In the genomic region with DNA sequence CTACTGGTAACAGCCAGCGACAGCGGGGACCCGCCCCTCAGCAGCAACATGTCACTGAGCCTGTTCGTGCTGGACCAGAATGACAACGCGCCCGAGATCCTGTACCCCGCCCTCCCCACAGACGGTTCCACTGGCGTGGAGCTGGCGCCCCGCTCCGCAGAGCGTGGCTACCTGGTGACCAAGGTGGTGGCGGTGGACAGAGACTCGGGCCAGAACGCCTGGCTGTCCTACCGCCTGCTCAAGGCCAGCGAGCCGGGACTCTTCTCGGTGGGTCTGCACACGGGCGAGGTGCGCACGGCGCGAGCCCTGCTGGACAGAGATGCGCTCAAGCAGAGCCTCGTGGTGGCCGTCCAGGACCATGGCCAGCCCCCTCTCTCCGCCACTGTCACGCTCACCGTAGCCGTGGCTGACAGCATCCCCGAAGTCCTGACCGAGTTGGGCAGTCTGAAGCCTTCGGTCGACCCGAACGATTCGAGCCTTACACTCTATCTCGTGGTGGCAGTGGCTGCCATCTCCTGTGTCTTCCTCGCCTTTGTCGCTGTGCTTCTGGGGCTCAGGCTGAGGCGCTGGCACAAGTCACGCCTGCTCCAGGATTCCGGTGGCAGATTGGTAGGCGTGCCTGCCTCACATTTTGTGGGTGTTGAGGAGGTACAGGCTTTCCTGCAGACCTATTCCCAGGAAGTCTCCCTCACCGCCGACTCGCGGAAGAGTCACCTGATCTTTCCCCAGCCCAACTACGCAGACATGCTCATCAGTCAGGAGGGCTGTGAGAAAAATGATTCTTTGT, we compare ENCODE assay signal across 9 cellular contexts. TPM values are rescaled to one million over a fixed set of nuclear protein-coding genes. Genes with fewer than 3 reads are reported as not detected.
DNase-seq lines count a peak whose midpoint lies in the region; ATAC-seq and TF ChIP-seq lines count a peak whose summit lies in the region.
"Not testable (repeated sequence)": the region's sequence is repeated elsewhere in the genome, so short reads cannot be mapped to it uniquely, and the experiment has no call there.
"Had no signal": no experiment of that assay in that cellular context is flagged by ENCODE, and none has a peak within 500 bp of the region (broad histone marks: within the 10 kb centered on the region; RNA-seq: fewer than 3 reads in every experiment).

No MANE protein-coding gene starts in this region.

- peak overlapping the region; percentile 57 for H3K18ac ChIP-seq in neuronal stem cell (ENCODE audit: low read length)

- H3K4me1 ChIP-seq in HEK293 (ENCODE audit: control insufficient read depth, insufficient read depth, low read length); neuronal stem cell (ENCODE audit: control insufficient read depth in 2 of 2, insufficient read depth in 1 of 2, low read depth in 1 of 2, low read length in 2 of 2): not testable (repeated sequence)

- H3K27me3 ChIP-seq in neuronal stem cell (ENCODE audit: control insufficient read depth in 3 of 3, insufficient read depth in 3 of 3, low read depth in 1 of 3, low read length in 3 of 3) = not testable (repeated sequence)

- not testable (repeated sequence) for H3K79me1 ChIP-seq in neuronal stem cell (ENCODE audit: low read depth, low read length)

- not testable (repeated sequence) for H3K27ac ChIP-seq in HEK293 (ENCODE audit: extremely low read depth, low read depth, low read length); neuronal stem cell (replicated peaks; ENCODE audit: low read length)

- not testable (repeated sequence) for TF ChIP-seq CTCF in HEK293 (tag by site-specific recombination; IDR thresholded peaks at IDR 0.05); endothelial cell (IDR thresholded peaks at IDR 0.05; ENCODE audit: unreplicated experiment); progenitor cell of endocrine pancreas (IDR thresholded peaks at IDR 0.05; ENCODE audit: unreplicated experiment)

- H3K4me1 Mint-ChIP-seq in T-helper 17 cell; endothelial cell (ENCODE audit: unreplicated experiment); progenitor cell of endocrine pancreas (ENCODE audit: low read depth): not testable (repeated sequence)

- not testable (repeated sequence) for H3K14ac ChIP-seq in neuronal stem cell (ENCODE audit: low read length)

- H3K9ac ChIP-seq in neuronal stem cell (ENCODE audit: low read depth, low read length, poor library complexity) = not testable (repeated sequence)

- not testable (repeated sequence) for H2BK12ac ChIP-seq in neuronal stem cell (ENCODE audit: low read length)

- H3K23ac ChIP-seq in neuronal stem cell (ENCODE audit: low read depth, low read length, poor library complexity) = not testable (repeated sequence)

- no CpG with 5 or more reads among the region's 53 CpGs for WGBS in neuronal stem cell (ENCODE audit: extremely low coverage in 2 of 2, insufficient read length in 2 of 2, insufficient replicate concordance in 1 of 2), 2 donors

- H3K9me3 ChIP-seq in HEK293 (ENCODE audit: control insufficient read depth, insufficient read depth, low read depth, low read length); T-helper 17 cell (ENCODE audit: control insufficient read depth, low read length, poor library complexity, severe bottlenecking): not testable (repeated sequence)
- peaks cover 37 to 82% of the 10 kb centered on the region in 2 donors for H3K9me3 ChIP-seq in neuronal stem cell (replicated peaks in 1 of 2; ENCODE audit: control insufficient read depth in 2 of 2, insufficient read depth in 1 of 2, low read depth in 1 of 2, low read length in 2 of 2)

- not testable (repeated sequence) for H4K91ac ChIP-seq in neuronal stem cell (ENCODE audit: low read depth, low read length, poor library complexity)

- CTCF ChIA-PET in HEK293 (lab: Yijun Ruan, JAX) = interaction anchor here (1.0 to 4.2 kb wide), 5 partner anchors 8 to 169 kb away, joined by 6 to 57 read pairs (median 12); a partner anchor contains a TSS

- H2BK5ac ChIP-seq in neuronal stem cell (ENCODE audit: low read length) = peak overlapping the region; percentile 44

- not testable (repeated sequence) for H3K36me3 ChIP-seq in HEK293 (ENCODE audit: control insufficient read depth in 2 of 2, insufficient read depth in 1 of 2, low read length in 2 of 2)
- peaks cover 14 to 26% of the 10 kb centered on the region in 2 donors for H3K36me3 ChIP-seq in neuronal stem cell (replicated peaks in 1 of 2; ENCODE audit: control insufficient read depth in 2 of 2, insufficient read depth in 2 of 2, low read length in 2 of 2)

- H4K8ac ChIP-seq in neuronal stem cell (ENCODE audit: low read depth, low read length) = not testable (repeated sequence)

- not testable (repeated sequence) for H3K4ac ChIP-seq in neuronal stem cell (ENCODE audit: low read length)

- not testable (repeated sequence) for H3K4me3 Mint-ChIP-seq in T-helper 17 cell; progenitor cell of endocrine pancreas (ENCODE audit: low read depth)
- H3K4me3 Mint-ChIP-seq in endothelial cell (ENCODE audit: unreplicated experiment) = peak overlapping the region; percentile 56

- DNase-seq in T-helper 17 cell; endothelial cell (ENCODE audit: low spot score); neuronal stem cell (ENCODE audit: low spot score); progenitor cell of endocrine pancreas (ENCODE audit: low spot score, unreplicated experiment): not testable (repeated sequence)
- peak; percentile 37 for DNase-seq in activated CD8-positive, alpha-beta memory T cell treated with anti-CD3 and anti-CD28 coated beads for 24 hours

- H2AFZ ChIP-seq in neuronal stem cell (ENCODE audit: low read length) = not testable (repeated sequence)

- POLR2A ChIA-PET in HEK293 (lab: Yijun Ruan, JAX) = not testable (repeated sequence)

- ATAC-seq in T-helper 17 cell = not testable (repeated sequence)

- H3K27me3 Mint-ChIP-seq in T-helper 17 cell = peaks cover 46% of the 10 kb centered on the region
- not testable (repeated sequence) for H3K27me3 Mint-ChIP-seq in endothelial cell (ENCODE audit: unreplicated experiment); progenitor cell of endocrine pancreas

- H3K4me2 ChIP-seq in neuronal stem cell (ENCODE audit: insufficient read depth, low read length, poor library complexity, severe bottlenecking) = not testable (repeated sequence)

- H3K27ac Mint-ChIP-seq in T-helper 17 cell (peak overlapping the region; percentile 14), progenitor cell of endocrine pancreas (peak overlapping the region; percentile 41)
- not testable (repeated sequence) for H3K27ac Mint-ChIP-seq in endothelial cell (ENCODE audit: unreplicated experiment)

- not testable (repeated sequence) for H2BK15ac ChIP-seq in neuronal stem cell (ENCODE audit: low read length)

- H3K4me3 ChIP-seq in HEK293 (ENCODE audit: low read depth, low read length); neuronal stem cell (ENCODE audit: low read length in 2 of 2): not testable (repeated sequence)

- not testable (repeated sequence) for H2AK5ac ChIP-seq in neuronal stem cell (ENCODE audit: low read depth, low read length)

- H2BK120ac ChIP-seq in neuronal stem cell (ENCODE audit: low read depth, low read length) = not testable (repeated sequence)

- H3K9me3 Mint-ChIP-seq in endothelial cell (ENCODE audit: unreplicated experiment) (peaks cover 35% of the 10 kb centered on the region), progenitor cell of endocrine pancreas (ENCODE audit: low read depth) (peaks cover 50% of the 10 kb centered on the region)

- not testable (repeated sequence) for H3K36me3 Mint-ChIP-seq in T-helper 17 cell (ENCODE audit: low read depth)
- H3K36me3 Mint-ChIP-seq in endothelial cell (ENCODE audit: low read depth, unreplicated experiment) (peaks cover 63% of the 10 kb centered on the region), progenitor cell of endocrine pancreas (ENCODE audit: insufficient read depth) (peaks cover 52% of the 10 kb centered on the region)

RNA-seq across cellular contexts. Expression of a gene that starts 2.2 kb away (rescaled TPM):
- total RNA-seq in T-helper 17 cell (under 1 TPM in 1 of 2 donors, not detected in 1; 0.05 TPM), endothelial cell (ENCODE audit: unreplicated experiment) (2.6 TPM), progenitor cell of endocrine pancreas (1.5 and 1.9 TPM in 2 replicates)
- 0.22 TPM for polyA plus RNA-seq in neuronal stem cell (2013, experiment 1 of 2)
- polyA plus RNA-seq in neuronal stem cell (2013, experiment 2 of 2) = 0.22 TPM
- total RNA-seq: CD4-positive, alpha-beta T cell; CD8-positive, alpha-beta T cell had no signal

RNA-seq across cellular contexts. Expression of a gene that starts 3.2 kb away (rescaled TPM):
- under 1 TPM; 0.26 to 0.35 TPM for total RNA-seq in T-helper 17 cell
- 5.5 TPM for total RNA-seq in endothelial cell (ENCODE audit: unreplicated experiment)
- polyA plus RNA-seq in neuronal stem cell (2013, experiment 1 of 2) = 0.39 TPM
- 0.36 TPM for polyA plus RNA-seq in neuronal stem cell (2013, experiment 2 of 2)
- total RNA-seq in progenitor cell of endocrine pancreas = 4.0 and 4.2 TPM in 2 replicates
- total RNA-seq: A172; CD8-positive, alpha-beta T cell had no signal

RNA-seq across cellular contexts. Expression of a gene that starts 7.1 kb away (rescaled TPM):
- total RNA-seq in T-helper 17 cell (under 1 TPM; 0.08 to 0.10 TPM), endothelial cell (ENCODE audit: unreplicated experiment) (13.2 TPM), progenitor cell of endocrine pancreas (16.1 and 17.0 TPM in 2 replicates)
- 5.7 TPM for polyA plus RNA-seq in neuronal stem cell (2013, experiment 1 of 2)
- 6.1 TPM for polyA plus RNA-seq in neuronal stem cell (2013, experiment 2 of 2)
- total RNA-seq: CD4-positive, alpha-beta T cell; CD8-positive, alpha-beta T cell had no signal

RNA-seq across cellular contexts. Expression of a gene that starts 8.0 kb away (rescaled TPM):
- not detected for total RNA-seq in T-helper 17 cell
- 3.1 TPM for total RNA-seq in endothelial cell (ENCODE audit: unreplicated experiment)
- polyA plus RNA-seq in neuronal stem cell (2013, experiment 1 of 2) = 0.26 TPM
- polyA plus RNA-seq in neuronal stem cell (2013, experiment 2 of 2) = 0.24 TPM
- 1.5 and 1.8 TPM in 2 replicates for total RNA-seq in progenitor cell of endocrine pancreas
- total RNA-seq: CD4-positive, alpha-beta T cell; CD8-positive, alpha-beta T cell had no signal

RNA-seq across cellular contexts. Expression of a gene that starts 12.1 kb away (rescaled TPM):
- total RNA-seq in T-helper 17 cell (under 1 TPM in 1 of 2 donors, not detected in 1; 0.25 TPM), endothelial cell (ENCODE audit: unreplicated experiment) (6.3 TPM), progenitor cell of endocrine pancreas (0.41 and 0.49 TPM in 2 replicates)
- polyA plus RNA-seq in neuronal stem cell (2013, experiment 1 of 2) = 0.06 TPM
- polyA plus RNA-seq in neuronal stem cell (2013, experiment 2 of 2) = 0.04 TPM
- total RNA-seq: CD4-positive, alpha-beta T cell had no signal

Comparison
In these comparisons a context has a peak if more than half of its experiments do, and no peak if none do; other contexts are left out.
1. RNA of a gene that starts 7.1 kb away (total RNA-seq): 16.1 to 17.0 TPM in progenitor cell of endocrine pancreas and 13.2 TPM in endothelial cell (single experiment); 0.08 to 0.10 TPM in T-helper 17 cell; every median in the first group is over 10 times any median in the second.